ENCODE assay signal across 8 cellular contexts in the genomic region with DNA sequence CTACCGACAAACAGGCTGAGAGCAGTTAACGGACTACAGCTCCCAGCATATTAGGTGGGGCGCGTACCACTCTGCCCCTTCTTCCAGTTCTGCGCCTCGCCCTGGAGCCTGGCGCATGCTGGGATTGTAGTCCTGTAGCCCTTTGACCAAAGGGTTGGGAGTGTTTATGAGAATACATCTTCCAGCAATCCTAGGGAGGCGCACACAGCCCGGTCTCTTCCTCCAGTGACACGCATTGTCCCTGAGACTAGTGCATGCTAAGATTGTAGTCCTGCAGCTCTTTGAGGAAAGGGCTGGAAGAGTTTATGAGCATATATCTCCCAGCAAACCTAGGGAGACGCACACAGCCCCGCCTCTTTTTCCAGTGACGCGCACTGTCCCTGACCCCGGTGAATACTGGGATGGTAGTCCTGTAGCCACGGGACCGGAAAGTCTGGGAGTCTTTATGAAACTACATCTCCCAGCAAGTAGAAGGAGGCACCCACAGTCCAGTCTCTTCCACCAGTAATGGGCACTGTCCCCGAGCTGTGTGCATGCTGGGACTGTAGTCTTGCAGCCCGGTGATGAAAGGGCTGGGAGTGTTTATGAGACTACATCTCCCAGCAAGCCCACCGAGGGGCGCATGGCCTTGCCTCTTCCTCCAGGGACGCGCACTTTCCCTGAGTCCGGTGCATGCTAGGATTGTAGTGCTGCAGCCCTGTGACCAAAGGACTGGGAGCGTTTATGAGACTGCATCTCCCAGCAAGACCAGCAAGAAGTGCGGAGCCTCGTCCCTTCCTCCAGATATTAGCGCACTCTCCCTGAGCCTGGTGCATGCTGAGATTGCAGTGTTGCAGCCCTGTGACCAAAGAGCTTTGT.
DNase-seq lines count a peak whose midpoint lies in the region; ATAC-seq, FAIRE-seq and TF ChIP-seq lines count a peak whose summit lies in the region.
"Not testable (repeated sequence)": the region's sequence is repeated elsewhere in the genome, so short reads cannot be mapped to it uniquely, and the experiment has no call there.

No MANE protein-coding gene starts in this region.

- not testable (repeated sequence) for H3K36me3 ChIP-seq in BLaER1; OCI-LY3 (replicated peaks; ENCODE audit: low read depth, low read length); HepG2 (replicated peaks in 1 of 2; ENCODE audit: control insufficient read depth in 1 of 2, insufficient read depth in 2 of 2, low read length in 2 of 2)

- H3K4me3 ChIP-seq in BLaER1 = peak overlapping the region; percentile 53
- peak overlapping the region; percentile 47; the same call in 1 of the 2 replicates for H3K4me3 ChIP-seq in OCI-LY3 (ENCODE audit: low read length)
- peak overlapping the region in 12 of 59 donors; percentile 6 to 55 (median 26) for H3K4me3 ChIP-seq in dorsolateral prefrontal cortex
- peak overlapping the region in 1 of 3 experiments; percentile 24; a peak in 3 of 6 replicates for H3K4me3 ChIP-seq in HepG2 (replicated peaks in 1 of 3; ENCODE audit: insufficient read depth in 1 of 3, low read depth in 2 of 3, low read length in 3 of 3)

- H3K4me3 Mint-ChIP-seq in activated CD8-positive, alpha-beta memory T cell treated with anti-CD3 and anti-CD28 coated beads, Interleukin-2, amount 10 ng/mL, durations not matched to agents 7 days and 5 days = peak overlapping the region; percentile 38

- H3K27ac Mint-ChIP-seq in activated CD8-positive, alpha-beta memory T cell treated with anti-CD3 and anti-CD28 coated beads, Interleukin-2, amount 10 ng/mL, durations not matched to agents 7 days and 5 days = not testable (repeated sequence)

- H3K27me3 ChIP-seq in BLaER1; OCI-LY3 (ENCODE audit: low read depth, low read length); HepG2 (ENCODE audit: control insufficient read depth in 1 of 2, insufficient read depth in 2 of 2, low read length in 2 of 2): not testable (repeated sequence)
- H3K27me3 ChIP-seq in dorsolateral prefrontal cortex = peaks cover 0 to 50% (median 18%) of the 10 kb centered on the region in 45 donors

- TF ChIP-seq EP300 in HepG2 (IDR thresholded peaks at IDR 0.05; ENCODE audit: low read depth in 2 of 2, low read length in 2 of 2); HepG2 (CRISPR knock-in tag; IDR thresholded peaks at IDR 0.05; ENCODE audit: borderline replicate concordance): not testable (repeated sequence)

- H3K9me3 ChIP-seq in BLaER1; OCI-LY3 (ENCODE audit: insufficient read depth, low read length); HepG2 (ENCODE audit: low read length): not testable (repeated sequence)

- H3K36me3 Mint-ChIP-seq in activated CD8-positive, alpha-beta memory T cell treated with anti-CD3 and anti-CD28 coated beads, Interleukin-2, amount 10 ng/mL, durations not matched to agents 7 days and 5 days = not testable (repeated sequence)

- in situ Hi-C loops in HepG2 (cut with HindIII; ENCODE audit: extremely low pct_ligation_motif_present, low pct_unique_long_range_greater_than_20kb) = not testable (repeated sequence)

- TF ChIP-seq CTCF in OCI-LY3 (IDR thresholded peaks at IDR 0.05; ENCODE audit: low read depth, low read length); dorsolateral prefrontal cortex (IDR thresholded peaks at IDR 0.05 in 54 of 56, conservative IDR thresholded peaks at IDR 0.05 in 2 of 56; ENCODE audit: low read depth in 1 of 56, partially characterized antibody in 56 of 56); HepG2 (CRISPR knock-in tag; IDR thresholded peaks at IDR 0.05): not testable (repeated sequence)

- not testable (repeated sequence) for H3K27ac ChIP-seq in BLaER1; HepG2 (ENCODE audit: extremely low read length, insufficient read depth, low read length)
- H3K27ac ChIP-seq in OCI-LY3 (ENCODE audit: low read length) (0 out of 2 replicates have a peak overlapping the region, but pooled peaks have one; percentile 22), dorsolateral prefrontal cortex (peak overlapping the region in 3 of 59 donors; percentile 18 to 53 (median 34))

- not testable (repeated sequence) for H3K9ac ChIP-seq in BLaER1; OCI-LY3 (ENCODE audit: low read length); HepG2 (ENCODE audit: insufficient read depth, low read depth, low read length)

- POLR2A ChIA-PET in HepG2 (lab: Yijun Ruan, JAX) = not testable (repeated sequence)

- H4K20me1 ChIP-seq in BLaER1; OCI-LY3 (ENCODE audit: insufficient read depth, low read length); HepG2 (ENCODE audit: insufficient read depth, low read length): not testable (repeated sequence)

- H3K4me1 Mint-ChIP-seq in activated CD8-positive, alpha-beta memory T cell treated with anti-CD3 and anti-CD28 coated beads, Interleukin-2, amount 10 ng/mL, durations not matched to agents 7 days and 5 days = peaks cover 12% of the 10 kb centered on the region

- not testable (repeated sequence) for FAIRE-seq in HepG2 (lab: Jason Lieb, UNC)

- WGBS in HepG2 (ENCODE audit: low lambda C conversion rate) = 48% methylated on average over 16 of the region's 28 CpGs

- TF ChIP-seq RAD21 in HepG2 (CRISPR knock-in tag; IDR thresholded peaks at IDR 0.05) = not testable (repeated sequence)

- H3K79me2 ChIP-seq in OCI-LY3 (ENCODE audit: low read length); HepG2 (ENCODE audit: insufficient read depth, low read length): not testable (repeated sequence)

- DNase-seq in Kasumi-1 (lab: John Stamatoyannopoulos, UW) = peak; percentile 90 to 99
- peak; percentile 61 for DNase-seq in activated CD8-positive, alpha-beta memory T cell treated with anti-CD3 and anti-CD28 coated beads, Interleukin-2, amount 10 ng/mL, durations not matched to agents 7 days and 5 days
- DNase-seq in dorsolateral prefrontal cortex = peak in 9 of 10 donors; percentile 6 to 71 (median 49)
- DNase-seq in HepG2 (ENCODE audit: low spot score) = peak; percentile 69
- peak; percentile 37 for DNase-seq in stimulated activated CD4-positive, alpha-beta T cell treated with anti-CD3 and anti-CD28 coated beads, Interleukin-12 subunit alpha, Interleukin-12 subunit beta, amount 100 ng/mL, for 4 hours

- TF ChIP-seq POLR2A in HepG2 (IDR thresholded peaks at IDR 0.05; ENCODE audit: insufficient read depth in 1 of 2, low read depth in 2 of 2, low read length in 2 of 2) = not testable (repeated sequence)

- H3K9me3 Mint-ChIP-seq in activated CD8-positive, alpha-beta memory T cell treated with anti-CD3 and anti-CD28 coated beads, Interleukin-2, amount 10 ng/mL, durations not matched to agents 7 days and 5 days (ENCODE audit: low read depth) = not testable (repeated sequence)

- intact Hi-C loops in dorsolateral prefrontal cortex (cut with DNase I) = not testable (repeated sequence)
- intact Hi-C loops in HepG2 (cut with micrococcal nuclease; ENCODE audit: unreplicated experiment) = loop anchor here (5.0 kb wide), 1 partner anchor 92 kb away; no protein-coding TSS in a partner anchor

- not testable (repeated sequence) for BruUV-seq in HepG2 (replicated peaks; lab: Mats Ljungman, UMichigan)

- not testable (repeated sequence) for H2AFZ ChIP-seq in OCI-LY3 (ENCODE audit: low read depth, low read length); HepG2 (ENCODE audit: low read length)

- peaks cover 15% of the 10 kb centered on the region for H3K27me3 Mint-ChIP-seq in activated CD8-positive, alpha-beta memory T cell treated with anti-CD3 and anti-CD28 coated beads, Interleukin-2, amount 10 ng/mL, durations not matched to agents 7 days and 5 days

- ATAC-seq in GM19397 (IDR thresholded peaks at IDR 0.05; ENCODE audit: unreplicated experiment) (peak; percentile 73), HepG2 (peak; percentile 100)
- ATAC-seq in activated CD8-positive, alpha-beta memory T cell treated with anti-CD3 and anti-CD28 coated beads, Interleukin-2, amount 10 ng/mL, durations not matched to agents 7 days and 5 days = peak; percentile 82

- CTCF ChIA-PET in activated CD8-positive, alpha-beta memory T cell treated with anti-CD3 and anti-CD28 coated beads, Interleukin-2, amount 10 ng/mL, durations not matched to agents 7 days and 5 days (lab: Charles Lee); HepG2 (lab: Yijun Ruan, JAX; ENCODE audit: low intra/inter-chr PET ratio, low total read pairs): not testable (repeated sequence)

- H3K4me1 ChIP-seq in BLaER1; OCI-LY3 (ENCODE audit: low read length); HepG2 (ENCODE audit: insufficient read depth, low read length): not testable (repeated sequence)

- H3K4me2 ChIP-seq in BLaER1 = peak overlapping the region; percentile 53
- peak overlapping the region; percentile 36 for H3K4me2 ChIP-seq in OCI-LY3 (ENCODE audit: low read length)
- H3K4me2 ChIP-seq in HepG2 (ENCODE audit: low read depth, low read length) = peak overlapping the region; percentile 42; the same call in 1 of the 2 replicates

TF ChIP-seq in HepG2, 621 proteins besides CTCF, POLR2A, EP300 and RAD21 (continues in another document):
- 0 out of 2 replicates have a peak, but pooled peaks have one; percentile 39 for TF ChIP-seq GATAD1 (CRISPR knock-in tag; IDR thresholded peaks at IDR 0.05)
- TF ChIP-seq, protein P1, sequence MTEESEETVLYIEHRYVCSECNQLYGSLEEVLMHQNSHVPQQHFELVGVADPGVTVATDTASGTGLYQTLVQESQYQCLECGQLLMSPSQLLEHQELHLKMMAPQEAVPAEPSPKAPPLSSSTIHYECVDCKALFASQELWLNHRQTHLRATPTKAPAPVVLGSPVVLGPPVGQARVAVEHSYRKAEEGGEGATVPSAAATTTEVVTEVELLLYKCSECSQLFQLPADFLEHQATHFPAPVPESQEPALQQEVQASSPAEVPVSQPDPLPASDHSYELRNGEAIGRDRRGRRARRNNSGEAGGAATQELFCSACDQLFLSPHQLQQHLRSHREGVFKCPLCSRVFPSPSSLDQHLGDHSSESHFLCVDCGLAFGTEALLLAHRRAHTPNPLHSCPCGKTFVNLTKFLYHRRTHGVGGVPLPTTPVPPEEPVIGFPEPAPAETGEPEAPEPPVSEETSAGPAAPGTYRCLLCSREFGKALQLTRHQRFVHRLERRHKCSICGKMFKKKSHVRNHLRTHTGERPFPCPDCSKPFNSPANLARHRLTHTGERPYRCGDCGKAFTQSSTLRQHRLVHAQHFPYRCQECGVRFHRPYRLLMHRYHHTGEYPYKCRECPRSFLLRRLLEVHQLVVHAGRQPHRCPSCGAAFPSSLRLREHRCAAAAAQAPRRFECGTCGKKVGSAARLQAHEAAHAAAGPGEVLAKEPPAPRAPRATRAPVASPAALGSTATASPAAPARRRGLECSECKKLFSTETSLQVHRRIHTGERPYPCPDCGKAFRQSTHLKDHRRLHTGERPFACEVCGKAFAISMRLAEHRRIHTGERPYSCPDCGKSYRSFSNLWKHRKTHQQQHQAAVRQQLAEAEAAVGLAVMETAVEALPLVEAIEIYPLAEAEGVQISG (CRISPR knock-in tag; IDR thresholded peaks at IDR 0.05) = peak; percentile 68
- TF ChIP-seq ATF1 (CRISPR knock-in tag; IDR thresholded peaks at IDR 0.05) = peak; percentile 68

Comparison
In these comparisons a context has a peak if more than half of its experiments do, and no peak if none do; other contexts are left out.
1. DNase-seq: peak in every context shown above with its lines; median percentile 94 in Kasumi-1; 69 in HepG2; 61 in activated CD8-positive, alpha-beta memory T cell treated with anti-CD3 and anti-CD28 coated beads, Interleukin-2, amount 10 ng/mL, durations not matched to agents 7 days and 5 days; 49 in dorsolateral prefrontal cortex; 37 in stimulated activated CD4-positive, alpha-beta T cell treated with anti-CD3 and anti-CD28 coated beads, Interleukin-12 subunit alpha, Interleukin-12 subunit beta, amount 100 ng/mL, for 4 hours.